Comparison of ENCODE assay signal across 14 cellular contexts in genomic region chr5:67774153-67774552, GRCh38.
DNase-seq lines count a peak whose midpoint lies in the region; TF ChIP-seq lines count a peak whose summit lies in the region.
"Had no signal": no experiment of that assay in that cellular context is flagged by ENCODE, and none has a peak within 500 bp of the region (broad histone marks: within the 10 kb centered on the region; RNA-seq: fewer than 3 reads in every experiment).

No MANE protein-coding gene starts in this region.

- WGBS in smooth muscle cell (ENCODE audit: low lambda C conversion rate): 80% methylated on average over 2 of the region's 2 CpGs

- H3F3A ChIP-seq in smooth muscle cell (ENCODE audit: low read depth): peaks cover 3% of the 10 kb centered on the region

- peak; percentile 19 for DNase-seq in LHCN-M2 (ENCODE audit: low read depth)
- peak in 4 of 61 donors; percentile 5 to 25 (median 11) for DNase-seq in caudate nucleus (lab: John Stamatoyannopoulos, UW)
- no peak for DNase-seq in smooth muscle cell (lab: John Stamatoyannopoulos, UW; ENCODE audit: unreplicated experiment)
- DNase-seq in Karpas-422: no peak
- no peak for DNase-seq in cerebellar cortex (ENCODE audit: low spot score)
- DNase-seq in GDM1 (lab: John Stamatoyannopoulos, UW): no peak
- DNase-seq in NCI-H524 (lab: John Stamatoyannopoulos, UW): no peak
- DNase-seq: activated CD4-positive, CD25-positive, alpha-beta regulatory T cell treated with anti-CD3 and anti-CD28 coated beads, Interleukin-2, amount 50 U/mL, for 72 hours; activated T-cell treated with anti-CD3 and anti-CD28 coated beads, Interleukin-2, amount 50 U/mL, for 24 hours; erythroblast; stimulated activated naive CD4-positive, alpha-beta T cell had no signal

- no peaks in the 10 kb centered on the region for H3K36me3 ChIP-seq in smooth muscle cell (ENCODE audit: low read depth)
- H3K36me3 ChIP-seq in Karpas-422 (ENCODE audit: insufficient read depth, low read length): no peaks in the 10 kb centered on the region
- H3K36me3 ChIP-seq: HAP-1, SJCRH30 had no signal

- H3K9me3 ChIP-seq in smooth muscle cell (replicated peaks; ENCODE audit: low read depth) (no peaks in the 10 kb centered on the region), Karpas-422 (ENCODE audit: low read length) (no peaks in the 10 kb centered on the region)
- H3K9me3 ChIP-seq: HAP-1, SJCRH30 had no signal

- H3K4me1 ChIP-seq in smooth muscle cell (ENCODE audit: low read depth): peaks cover 21% of the 10 kb centered on the region
- H3K4me1 ChIP-seq in Karpas-422 (ENCODE audit: low read length): no peaks in the 10 kb centered on the region
- H3K4me1 ChIP-seq: HAP-1 had no signal

- H3K9ac ChIP-seq in smooth muscle cell (ENCODE audit: low read depth) (no peak overlapping the region), Karpas-422 (ENCODE audit: low read length) (no peak overlapping the region)

- H3K4me3 ChIP-seq in smooth muscle cell (no peak overlapping the region), Karpas-422 (ENCODE audit: low read length) (no peak overlapping the region)
- H3K4me3 ChIP-seq: HAP-1, SJCRH30 had no signal

- H3K4me2 ChIP-seq in smooth muscle cell (no peak overlapping the region), Karpas-422 (ENCODE audit: low read depth, low read length, poor library complexity, severe bottlenecking) (no peak overlapping the region)

- peak overlapping the region; percentile 95 for H3K27ac ChIP-seq in caudate nucleus (ENCODE audit: low read depth, low read length)
- H3K27ac ChIP-seq in layer of hippocampus (ENCODE audit: low read depth, low read length): peak overlapping the region; percentile 82
- H3K27ac ChIP-seq in smooth muscle cell (ENCODE audit: low read depth): no peak overlapping the region
- H3K27ac ChIP-seq in Karpas-422 (ENCODE audit: low read length): no peak overlapping the region
- H3K27ac ChIP-seq: SJCRH30 had no signal

- H3K79me2 ChIP-seq in smooth muscle cell (ENCODE audit: low read depth) (no peaks in the 10 kb centered on the region), Karpas-422 (ENCODE audit: low read length) (no peaks in the 10 kb centered on the region)

- H3K9me2 ChIP-seq in Karpas-422 (replicated peaks; ENCODE audit: insufficient read depth, low read length): no peaks in the 10 kb centered on the region

- no peaks in the 10 kb centered on the region for H3K27me3 ChIP-seq in layer of hippocampus (ENCODE audit: control insufficient read depth, insufficient read depth, low read length)
- no peaks in the 10 kb centered on the region for H3K27me3 ChIP-seq in smooth muscle cell (ENCODE audit: low read depth)
- H3K27me3 ChIP-seq in Karpas-422 (ENCODE audit: low read length): no peaks in the 10 kb centered on the region; the same call in 1 of the 2 replicates
- H3K27me3 ChIP-seq: SJCRH30 had no signal

- H2AFZ ChIP-seq in smooth muscle cell (ENCODE audit: low read depth) (peak overlapping the region; percentile 47), Karpas-422 (ENCODE audit: low read length) (no peak overlapping the region)

- H4K20me1 ChIP-seq in smooth muscle cell (ENCODE audit: low read depth) (no peaks in the 10 kb centered on the region), Karpas-422 (ENCODE audit: insufficient read depth, low read depth, low read length) (no peaks in the 10 kb centered on the region)

- TF ChIP-seq CTCF in smooth muscle cell (IDR thresholded peaks at IDR 0.05; ENCODE audit: borderline replicate concordance, insufficient read depth, poor library complexity, severe bottlenecking): no peak

Comparison
In these comparisons a context has a peak if more than half of its experiments do, and no peak if none do; other contexts are left out.
1. H3K27ac ChIP-seq: peak in caudate nucleus (single experiment) and layer of hippocampus (single experiment); none in smooth muscle cell (single experiment) and Karpas-422 (single experiment).